Comparison of ENCODE assay signal across 9 cellular contexts in genomic region chr19:54449701-54450069, GRCh38. TPM values are rescaled to one million over a fixed set of nuclear protein-coding genes. Genes with fewer than 3 reads are reported as not detected.
DNase-seq lines count a peak whose midpoint lies in the region; ATAC-seq and TF ChIP-seq lines count a peak whose summit lies in the region.
"Had no signal": no experiment of that assay in that cellular context is flagged by ENCODE, and none has a peak within 500 bp of the region (broad histone marks: within the 10 kb centered on the region; RNA-seq: fewer than 3 reads in every experiment).

No MANE protein-coding gene starts in this region.

- H3K9me3 ChIP-seq in Karpas-422 (ENCODE audit: low read length) (no peaks in the 10 kb centered on the region), neural cell (ENCODE audit: low read length) (no peaks in the 10 kb centered on the region)

- peak overlapping the region; percentile 95 for H3K4me3 ChIP-seq in Karpas-422 (ENCODE audit: low read length)
- peak overlapping the region; percentile 81 for H3K4me3 ChIP-seq in neural cell (ENCODE audit: low read length)

- TF ChIP-seq CTCF in neural cell (IDR thresholded peaks at IDR 0.05; ENCODE audit: poor library complexity, severe bottlenecking): no peak

- peak; percentile 32 for DNase-seq in COLO668 (lab: John Stamatoyannopoulos, UW; ENCODE audit: unreplicated experiment)
- DNase-seq in Karpas-422: no peak
- peak; percentile 49 for DNase-seq in dermis blood vessel endothelial cell
- no peak for DNase-seq in DMS79 (lab: John Stamatoyannopoulos, UW)
- no peak for DNase-seq in mesenteric fat pad (ENCODE audit: low spot score)
- DNase-seq in GF-D8 (lab: John Stamatoyannopoulos, UW): no peak

- no peak for TF ChIP-seq EP300 in neural cell (conservative IDR thresholded peaks at IDR 0.05; ENCODE audit: poor library complexity, severe bottlenecking)

- H3K27me3 ChIP-seq in Karpas-422 (ENCODE audit: low read length) (no peaks in the 10 kb centered on the region), neural cell (ENCODE audit: insufficient read depth, low read depth, low read length) (no peaks in the 10 kb centered on the region)

- H2AFZ ChIP-seq in Karpas-422 (ENCODE audit: low read length) (no peak overlapping the region), neural cell (ENCODE audit: low read depth, low read length) (no peak overlapping the region)

- peaks cover 50% of the 10 kb centered on the region for H3K36me3 ChIP-seq in Karpas-422 (ENCODE audit: insufficient read depth, low read length)
- H3K36me3 ChIP-seq in neural cell (ENCODE audit: insufficient read depth, low read length): peaks cover 10% of the 10 kb centered on the region

- no peaks in the 10 kb centered on the region for H3F3A ChIP-seq in neural cell (ENCODE audit: insufficient read depth, low read length, poor library complexity, severe bottlenecking)

- H3K4me2 ChIP-seq in Karpas-422 (ENCODE audit: low read depth, low read length, poor library complexity, severe bottlenecking): peak overlapping the region; percentile 99
- H3K4me2 ChIP-seq in neural cell (ENCODE audit: low read length): peak overlapping the region; percentile 84

- H3K9ac ChIP-seq in Karpas-422 (ENCODE audit: low read length) (peak overlapping the region; percentile 93), neural cell (ENCODE audit: low read length) (peak overlapping the region; percentile 91)

- H4K20me1 ChIP-seq in Karpas-422 (ENCODE audit: insufficient read depth, low read depth, low read length) (peaks cover 52% of the 10 kb centered on the region), neural cell (ENCODE audit: insufficient read depth) (peaks cover 12% of the 10 kb centered on the region)

- ATAC-seq in GM21737 (IDR thresholded peaks at IDR 0.05; ENCODE audit: unreplicated experiment): no peak

- no peaks in the 10 kb centered on the region for H3K9me2 ChIP-seq in Karpas-422 (replicated peaks; ENCODE audit: insufficient read depth, low read length)
- H3K9me2 ChIP-seq in neural cell (ENCODE audit: insufficient read depth, low read length): no peaks in the 10 kb centered on the region

- H3K27ac ChIP-seq in Karpas-422 (ENCODE audit: low read length) (peak overlapping the region; percentile 70; the same call in 1 of the 2 replicates), neural cell (ENCODE audit: low read length) (peak overlapping the region; percentile 95)

- no peak for TF ChIP-seq RAD21 in neural cell (conservative IDR thresholded peaks at IDR 0.05)

- peaks cover 21% of the 10 kb centered on the region for H3K4me1 ChIP-seq in Karpas-422 (ENCODE audit: low read length)

- H3K79me2 ChIP-seq in Karpas-422 (ENCODE audit: low read length): peaks cover 76% of the 10 kb centered on the region
- H3K79me2 ChIP-seq in neural cell (replicated peaks; ENCODE audit: insufficient read depth, low read length): peaks cover 47% of the 10 kb centered on the region

TF ChIP-seq in neural cell, 6 proteins besides CTCF, POLR2A, EP300 and RAD21:
- TF ChIP-seq POLR2AphosphoS5 (IDR thresholded peaks at IDR 0.05) (no peak), MXI1 (conservative IDR thresholded peaks at IDR 0.05; ENCODE audit: poor library complexity, severe bottlenecking) (no peak), REST (IDR thresholded peaks at IDR 0.05; ENCODE audit: borderline replicate concordance) (no peak), SMC3 (conservative IDR thresholded peaks at IDR 0.05; ENCODE audit: poor library complexity) (no peak), EZH2 (IDR thresholded peaks at IDR 0.05; ENCODE audit: borderline replicate concordance, insufficient read depth, low read length, poor library complexity, severe bottlenecking) (no peak), TAF1 (IDR thresholded peaks at IDR 0.05; ENCODE audit: low read depth) (no peak)

RNA-seq across cellular contexts. Expression of gene LENG8, which starts 0.7 kb away (rescaled TPM):
- total RNA-seq in Karpas-422 (2014; rRNA removed; shearing (Covaris generic); ENCODE audit: low replicate concordance): 88.3 and 99.4 TPM in 2 replicates
- total RNA-seq in dermis blood vessel endothelial cell: 40.7 and 41.0 TPM in 2 replicates
- polyA plus RNA-seq in neural cell: 24.2 and 50.8 TPM in 2 replicates
- polyA minus RNA-seq in neural cell: 54.8 and 72.5 TPM in 2 replicates
- 141 TPM for total RNA-seq in mesenteric fat pad

RNA-seq across cellular contexts. Expression of gene LENG9, which starts 13.9 kb away (rescaled TPM):
- total RNA-seq in Karpas-422 (2014; rRNA removed; shearing (Covaris generic); ENCODE audit: low replicate concordance): 5.0 and 14.1 TPM in 2 replicates
- total RNA-seq in dermis blood vessel endothelial cell: 6.0 and 7.5 TPM in 2 replicates
- 0.58 and 0.82 TPM in 2 replicates for polyA plus RNA-seq in neural cell
- polyA minus RNA-seq in neural cell: 1.5 and 2.2 TPM in 2 replicates
- total RNA-seq in mesenteric fat pad: 8.3 TPM

RNA-seq across cellular contexts. Expression of gene CDC42EP5, which starts 23.4 kb away (rescaled TPM):
- not detected in 2 replicates for total RNA-seq in Karpas-422 (2014; rRNA removed; shearing (Covaris generic); ENCODE audit: low replicate concordance)
- total RNA-seq in dermis blood vessel endothelial cell (86.9 and 136 TPM in 2 replicates), mesenteric fat pad (38.1 TPM)
- polyA plus RNA-seq in neural cell: not detected in 2 replicates
- polyA minus RNA-seq in neural cell: not detected in 2 replicates

RNA-seq across cellular contexts. Expression of gene TTYH1, which starts 34.4 kb away (rescaled TPM):
- not detected in 2 replicates for total RNA-seq in Karpas-422 (2014; rRNA removed; shearing (Covaris generic); ENCODE audit: low replicate concordance)
- not detected in 2 replicates for total RNA-seq in dermis blood vessel endothelial cell
- 33.4 and 36.1 TPM in 2 replicates for polyA plus RNA-seq in neural cell
- polyA minus RNA-seq in neural cell: 23.4 and 35.3 TPM in 2 replicates
- total RNA-seq in mesenteric fat pad: not detected
- total RNA-seq: M059J had no signal

RNA-seq across cellular contexts. Expression of gene LAIR2, which starts 52.9 kb away (rescaled TPM):
- not detected in 2 replicates for total RNA-seq in Karpas-422 (2014; rRNA removed; shearing (Covaris generic); ENCODE audit: low replicate concordance)
- not detected in 2 replicates for total RNA-seq in dermis blood vessel endothelial cell
- not detected in 2 replicates for polyA plus RNA-seq in neural cell
- not detected in 2 replicates for polyA minus RNA-seq in neural cell
- 1.7 TPM for total RNA-seq in mesenteric fat pad
- total RNA-seq: M059J had no signal

Comparison
In these comparisons a context has a peak if more than half of its experiments do, and no peak if none do; other contexts are left out.
1. DNase-seq: peak in COLO668 (single experiment) and dermis blood vessel endothelial cell (single experiment); none in Karpas-422 (single experiment), DMS79 (single experiment), mesenteric fat pad (single experiment) and GF-D8 (single experiment).
2. RNA of gene CDC42EP5, which starts 23.4 kb away (total RNA-seq): 86.9 to 136 TPM in dermis blood vessel endothelial cell and 38.1 TPM in mesenteric fat pad (single experiment); not detected in Karpas-422; every median in the first group is over 10 times any median in the second.